11 cellular contexts compared by ENCODE assay signal in genomic region chr5:15502208-15502607, GRCh38. TPM values are rescaled to one million over a fixed set of nuclear protein-coding genes. Genes with fewer than 3 reads are reported as not detected.
DNase-seq lines count a peak whose midpoint lies in the region; ATAC-seq and TF ChIP-seq lines count a peak whose summit lies in the region.
"Had no signal": no experiment of that assay in that cellular context is flagged by ENCODE, and none has a peak within 500 bp of the region (broad histone marks: within the 10 kb centered on the region; RNA-seq: fewer than 3 reads in every experiment).

No MANE protein-coding gene starts in this region.

- H3K27ac Mint-ChIP-seq in endodermal cell = no peak overlapping the region
- H3K27ac Mint-ChIP-seq in activated T-helper 1 cell treated with anti-CD3 and anti-CD28 coated beads, Interleukin-12 subunit alpha, Interleukin-12 subunit beta, Interleukin-2, Interleukin-4 antibody, amounts not matched to agents 30 ng/mL and 10 ng/mL and 1 ng/mL, durations not matched to agents 14 hours and 24 hours and 36 hours = no peak overlapping the region

- peak overlapping the region; percentile 79 to 96; a peak in 3 of 4 replicates for H3K4me3 ChIP-seq in SK-N-SH (ENCODE audit: low read depth in 2 of 2, low read length in 1 of 2)
- H3K4me3 ChIP-seq in endodermal cell (ENCODE audit: low read length) = peak overlapping the region; percentile 92
- no peak overlapping the region for H3K4me3 ChIP-seq in muscle layer of colon (ENCODE audit: low read depth in 1 of 2, low read length in 2 of 2)
- H3K4me3 ChIP-seq in uterus = peak overlapping the region; percentile 83 to 92

- H3K9ac ChIP-seq in SK-N-SH (no peak overlapping the region), endodermal cell (ENCODE audit: extremely low read depth, low read length, poor library complexity, severe bottlenecking) (no peak overlapping the region), muscle layer of colon (ENCODE audit: low read length) (no peak overlapping the region)

- H3K36me3 ChIP-seq in SK-N-SH (replicated peaks in 1 of 2; ENCODE audit: control insufficient read depth in 1 of 2, insufficient read depth in 2 of 2, low read length in 1 of 2) (peaks cover 5 to 11% of the 10 kb centered on the region in 2 experiments), endodermal cell (ENCODE audit: control insufficient read depth, insufficient read depth, low read length) (no peaks in the 10 kb centered on the region), muscle layer of colon (ENCODE audit: insufficient read depth, low read length) (no peaks in the 10 kb centered on the region), uterus (no peaks in the 10 kb centered on the region)
- H3K36me3 ChIP-seq: colonic mucosa had no signal

- no peaks in the 10 kb centered on the region for H3K9me3 Mint-ChIP-seq in endodermal cell
- H3K9me3 Mint-ChIP-seq in activated T-helper 1 cell treated with anti-CD3 and anti-CD28 coated beads, Interleukin-12 subunit alpha, Interleukin-12 subunit beta, Interleukin-2, Interleukin-4 antibody, amounts not matched to agents 30 ng/mL and 10 ng/mL and 1 ng/mL, durations not matched to agents 14 hours and 24 hours and 36 hours = peaks cover 4% of the 10 kb centered on the region

- peak overlapping the region; percentile 62 to 87; a peak in 3 of 4 replicates for H3K27ac ChIP-seq in SK-N-SH (ENCODE audit: low read depth in 2 of 2, low read length in 1 of 2)
- H3K27ac ChIP-seq in endodermal cell (ENCODE audit: low read depth, low read length) = no peak overlapping the region
- peak overlapping the region; percentile 80 for H3K27ac ChIP-seq in muscle layer of colon (ENCODE audit: low read depth, low read length)
- peak overlapping the region; percentile 93 to 94 for H3K27ac ChIP-seq in uterus

- H3K4me1 Mint-ChIP-seq in endodermal cell = peaks cover 35% of the 10 kb centered on the region
- no peaks in the 10 kb centered on the region for H3K4me1 Mint-ChIP-seq in activated T-helper 1 cell treated with anti-CD3 and anti-CD28 coated beads, Interleukin-12 subunit alpha, Interleukin-12 subunit beta, Interleukin-2, Interleukin-4 antibody, amounts not matched to agents 30 ng/mL and 10 ng/mL and 1 ng/mL, durations not matched to agents 14 hours and 24 hours and 36 hours (ENCODE audit: low read depth)

- H3K9me3 ChIP-seq in SK-N-SH (no peaks in the 10 kb centered on the region), endodermal cell (ENCODE audit: control insufficient read depth, low read length) (no peaks in the 10 kb centered on the region), muscle layer of colon (ENCODE audit: low read length) (no peaks in the 10 kb centered on the region), uterus (no peaks in the 10 kb centered on the region)
- H3K9me3 ChIP-seq: colonic mucosa had no signal

- no peak overlapping the region for H2AFZ ChIP-seq in SK-N-SH (ENCODE audit: low read depth)

- H3K27me3 ChIP-seq in SK-N-SH (ENCODE audit: insufficient read depth) (no peaks in the 10 kb centered on the region), endodermal cell (ENCODE audit: control insufficient read depth, insufficient read depth, low read length, poor library complexity, severe bottlenecking) (no peaks in the 10 kb centered on the region), muscle layer of colon (ENCODE audit: control insufficient read depth in 1 of 2, insufficient read depth in 2 of 2, low read length in 2 of 2) (no peaks in the 10 kb centered on the region), uterus (no peaks in the 10 kb centered on the region)

- H4K20me1 ChIP-seq in SK-N-SH (ENCODE audit: insufficient read depth) = 0 out of 2 replicates have a peak, but pooled peaks cover 4% of the 10 kb centered on the region

- intact Hi-C loops in uterus (cut with DNase I; ENCODE audit: low total_unique reads) = no loop called here
- intact Hi-C loops in activated T-helper 1 cell treated with anti-CD3 and anti-CD28 coated beads, Interleukin-12 subunit alpha, Interleukin-12 subunit beta, Interleukin-2, Interleukin-4 antibody, amounts not matched to agents 30 ng/mL and 10 ng/mL and 1 ng/mL, durations not matched to agents 14 hours and 24 hours and 36 hours (cut with micrococcal nuclease) = no loop called here

- peaks cover 65% of the 10 kb centered on the region for H3K79me2 ChIP-seq in SK-N-SH (ENCODE audit: insufficient read depth)

- no peak for TF ChIP-seq POLR2A in uterus (IDR thresholded peaks at IDR 0.05)

- CTCF ChIA-PET in SK-N-SH (lab: Yijun Ruan, JAX) = interaction anchor here (0.6 to 1.9 kb wide), 4 partner anchors 25 to 288 kb away, joined by 3 to 7 read pairs (median 4); no protein-coding TSS in a partner anchor

- no peak for TF ChIP-seq EP300 in SK-N-SH (IDR thresholded peaks at IDR 0.05; ENCODE audit: borderline replicate concordance in 1 of 2, low read depth in 1 of 2, low read length in 1 of 2)

- TF ChIP-seq CTCF in SK-N-SH (IDR thresholded peaks at IDR 0.05) (no peak), endodermal cell (conservative IDR thresholded peaks at IDR 0.05) (no peak), uterus (IDR thresholded peaks at IDR 0.05) (no peak)

- H3K4me3 Mint-ChIP-seq in endodermal cell = no peak overlapping the region
- no peak overlapping the region for H3K4me3 Mint-ChIP-seq in activated T-helper 1 cell treated with anti-CD3 and anti-CD28 coated beads, Interleukin-12 subunit alpha, Interleukin-12 subunit beta, Interleukin-2, Interleukin-4 antibody, amounts not matched to agents 30 ng/mL and 10 ng/mL and 1 ng/mL, durations not matched to agents 14 hours and 24 hours and 36 hours

- H3K9me2 ChIP-seq in SK-N-SH = no peaks in the 10 kb centered on the region

- POLR2A ChIA-PET in SK-N-SH (lab: Yijun Ruan, JAX) = no interaction called here

- no peak for DNase-seq in SK-N-SH
- DNase-seq in endodermal cell = no peak
- no peak for DNase-seq in uterus
- DNase-seq in SKM-1 (lab: John Stamatoyannopoulos, UW; ENCODE audit: unreplicated experiment) = no peak
- no peak for DNase-seq in activated T-helper 1 cell treated with anti-CD3 and anti-CD28 coated beads, Interleukin-12 subunit alpha, Interleukin-12 subunit beta, Interleukin-2, Interleukin-4 antibody, amounts not matched to agents 30 ng/mL and 10 ng/mL and 1 ng/mL, durations not matched to agents 14 hours and 24 hours and 36 hours (ENCODE audit: low spot score)
- DNase-seq: AML-193, colonic mucosa, NCI-H1436 had no signal

- peaks cover 2% of the 10 kb centered on the region for H3K27me3 Mint-ChIP-seq in endodermal cell (ENCODE audit: insufficient read depth)
- peaks cover 27% of the 10 kb centered on the region for H3K27me3 Mint-ChIP-seq in activated T-helper 1 cell treated with anti-CD3 and anti-CD28 coated beads, Interleukin-12 subunit alpha, Interleukin-12 subunit beta, Interleukin-2, Interleukin-4 antibody, amounts not matched to agents 30 ng/mL and 10 ng/mL and 1 ng/mL, durations not matched to agents 14 hours and 24 hours and 36 hours (ENCODE audit: insufficient read depth)

- no peak for ATAC-seq in SK-N-SH treated with all-trans-retinoic acid at 6 μM for 48 hours
- ATAC-seq in GM19328 (IDR thresholded peaks at IDR 0.05; ENCODE audit: unreplicated experiment) = no peak

- no peak for TF ChIP-seq RAD21 in SK-N-SH (IDR thresholded peaks at IDR 0.05; ENCODE audit: low read length)

- no peaks in the 10 kb centered on the region for H3K36me3 Mint-ChIP-seq in endodermal cell (ENCODE audit: low read depth)
- H3K36me3 Mint-ChIP-seq in activated T-helper 1 cell treated with anti-CD3 and anti-CD28 coated beads, Interleukin-12 subunit alpha, Interleukin-12 subunit beta, Interleukin-2, Interleukin-4 antibody, amounts not matched to agents 30 ng/mL and 10 ng/mL and 1 ng/mL, durations not matched to agents 14 hours and 24 hours and 36 hours (ENCODE audit: low read depth) = no peaks in the 10 kb centered on the region

- H3K4me1 ChIP-seq in SK-N-SH (ENCODE audit: control insufficient read depth in 1 of 2, insufficient read depth in 2 of 2, low read depth in 1 of 2, low read length in 1 of 2) = peaks cover 0 to 11% of the 10 kb centered on the region in 2 experiments; a peak in 2 of 4 replicates
- H3K4me1 ChIP-seq in endodermal cell (ENCODE audit: control insufficient read depth, insufficient read depth, low read length) = no peaks in the 10 kb centered on the region
- H3K4me1 ChIP-seq in muscle layer of colon (ENCODE audit: insufficient read depth, low read length) = peaks cover 9% of the 10 kb centered on the region
- no peaks in the 10 kb centered on the region for H3K4me1 ChIP-seq in uterus
- H3K4me1 ChIP-seq: colonic mucosa had no signal

- WGBS in SK-N-SH (ENCODE audit: low lambda C conversion rate) = 60% methylated on average over 5 of the region's 5 CpGs
- 76 to 78% methylated on average over 2 to 5 of the region's 5 CpGs for WGBS in endodermal cell (ENCODE audit: insufficient coverage in 1 of 2, insufficient read length in 1 of 2), 2 experiments

- H3K4me2 ChIP-seq in SK-N-SH = peak overlapping the region; percentile 82

- peaks cover 6% of the 10 kb centered on the region for H3F3A ChIP-seq in SK-N-SH (replicated peaks; ENCODE audit: insufficient read depth)

TF ChIP-seq in SK-N-SH, 30 proteins besides CTCF, POLR2A, EP300 and RAD21:
- peak; percentile 37; the same call in 1 of the 2 replicates for TF ChIP-seq USF1 (IDR thresholded peaks at IDR 0.05; ENCODE audit: borderline replicate concordance, low read depth)
- TF ChIP-seq JUND (IDR thresholded peaks at IDR 0.05) = no peak

TF ChIP-seq in SK-N-SH treated with all-trans-retinoic acid at 6 μM for 48 hours, 23 proteins besides CTCF, POLR2A, EP300 and RAD21 (continues in another document):
- no peak for TF ChIP-seq OSR1 (CRISPR knock-in tag; IDR thresholded peaks at IDR 0.05)
- TF ChIP-seq ZNF70 (CRISPR knock-in tag; IDR thresholded peaks at IDR 0.05) = no peak
- no peak for TF ChIP-seq PPARA (CRISPR knock-in tag; IDR thresholded peaks at IDR 0.05; ENCODE audit: borderline replicate concordance)
- no peak for TF ChIP-seq ZNF8 (CRISPR knock-in tag; IDR thresholded peaks at IDR 0.05)

RNA-seq across cellular contexts. Expression of gene FBXL7, which starts 2.2 kb away (rescaled TPM):
- polyA plus RNA-seq in SK-N-SH (2012; rRNA removed) = 6.3 and 7.0 TPM in 2 replicates
- polyA plus RNA-seq in SK-N-SH (2012; cell fraction: cytosol; rRNA removed) = 4.8 and 6.2 TPM in 2 replicates
- polyA plus RNA-seq in SK-N-SH (2012; cell fraction: nucleus; rRNA removed) = 13.9 and 18.0 TPM in 2 replicates
- total RNA-seq in endodermal cell = 10 to 100 TPM; 12.9 to 13.2 TPM
- 19.4 TPM for polyA plus RNA-seq in endodermal cell (2013, experiment 1 of 2)
- polyA plus RNA-seq in endodermal cell (2013, experiment 2 of 2) = 19.3 TPM
- 10 to 100 TPM in 3 of 4 donors, 1 to 10 TPM in 1; 6.5 to 37.0 (median 19.7) TPM for total RNA-seq in uterus
- not detected in 2 replicates for total RNA-seq in activated T-helper 1 cell treated with anti-CD3 and anti-CD28 coated beads, Interleukin-12 subunit alpha, Interleukin-12 subunit beta, Interleukin-2, Interleukin-4 antibody, amounts not matched to agents 30 ng/mL and 10 ng/mL and 1 ng/mL, durations not matched to agents 14 hours and 24 hours and 36 hours

Comparison
In these comparisons a context has a peak if more than half of its experiments do, and no peak if none do; other contexts are left out.
1. H3K4me3 ChIP-seq: peak in SK-N-SH (2 of 2), endodermal cell (single experiment) and uterus (2 of 2); none in muscle layer of colon (0 of 2).